In genomic region chr11:45848654-45849081, GRCh38 we compare ENCODE assay signal across 9 cellular contexts. TPM values are rescaled to one million over a fixed set of nuclear protein-coding genes. Genes with fewer than 3 reads are reported as not detected.
DNase-seq lines count a peak whose midpoint lies in the region; ATAC-seq, FAIRE-seq and TF ChIP-seq lines count a peak whose summit lies in the region.
"Had no signal": no experiment of that assay in that cellular context is flagged by ENCODE, and none has a peak within 500 bp of the region (broad histone marks: within the 10 kb centered on the region; RNA-seq: fewer than 3 reads in every experiment).

No MANE protein-coding gene starts in this region.

- H3K36me3 ChIP-seq in DOHH2 (ENCODE audit: control insufficient read depth, low read length) (no peaks in the 10 kb centered on the region; the same call in 1 of the 2 replicates), RWPE2 (ENCODE audit: low read depth) (no peaks in the 10 kb centered on the region), sigmoid colon (no peaks in the 10 kb centered on the region)

- H3K27ac ChIP-seq in DOHH2 (ENCODE audit: low read depth, low read length) = no peak overlapping the region
- no peak overlapping the region for H3K27ac ChIP-seq in RWPE2 (ENCODE audit: poor library complexity, severe bottlenecking)
- H3K27ac ChIP-seq in sigmoid colon = peak overlapping the region; percentile 98 to 99 (median 99)

- H3K9me2 ChIP-seq in DOHH2 (replicated peaks; ENCODE audit: control insufficient read depth, low read length) = no peaks in the 10 kb centered on the region

- TF ChIP-seq EP300 in sigmoid colon (IDR thresholded peaks at IDR 0.05) = no peak

- H3K9me3 ChIP-seq in DOHH2 (ENCODE audit: control insufficient read depth, insufficient read depth, low read length) (no peaks in the 10 kb centered on the region), RWPE2 (ENCODE audit: severe bottlenecking) (no peaks in the 10 kb centered on the region), sigmoid colon (no peaks in the 10 kb centered on the region)

- no peak for FAIRE-seq in D721Med (lab: Jason Lieb, UNC)
- FAIRE-seq: TTC549 had no signal

- H3K4me3 ChIP-seq in DOHH2 (ENCODE audit: low read length) (peak overlapping the region; percentile 87), RWPE2 (ENCODE audit: severe bottlenecking) (no peak overlapping the region), fibroblast of the aortic adventitia (ENCODE audit: low read depth, low read length) (peak overlapping the region; percentile 90), sigmoid colon (peak overlapping the region; percentile 90 to 98 (median 94))

- intact Hi-C loops in sigmoid colon (cut with DNase I) = loop anchor here (5.0 kb wide), 1 partner anchor 274 kb away; the partner anchor contains the start of gene PHF21A

- WGBS in sigmoid colon, 2 donors = 20 to 64% methylated on average over 8 of the region's 8 CpGs

- H3K27me3 ChIP-seq in DOHH2 (ENCODE audit: control insufficient read depth, low read length) (no peaks in the 10 kb centered on the region), RWPE2 (ENCODE audit: insufficient read depth, poor library complexity, severe bottlenecking) (no peaks in the 10 kb centered on the region), sigmoid colon (no peaks in the 10 kb centered on the region)

- DNase-seq in RWPE2 (ENCODE audit: low spot score) (no peak), fibroblast of the aortic adventitia (ENCODE audit: low read depth) (no peak), sigmoid colon (no peak), DMS114 treated with DMSO at 0.1 percent for 48 hours (lab: John Stamatoyannopoulos, UW; ENCODE audit: unreplicated experiment) (no peak), D721Med (ENCODE audit: insufficient read length, low spot score) (no peak)
- no peak for DNase-seq in stimulated activated CD4-positive, alpha-beta T cell treated with anti-CD3 and anti-CD28 coated beads, Interleukin-1b, Interleukin-23, amount 100 ng/mL, for 48 hours

- peak overlapping the region; percentile 85 for H3K4me2 ChIP-seq in DOHH2 (ENCODE audit: low read length)

- no peak for TF ChIP-seq POLR2A in sigmoid colon (IDR thresholded peaks at IDR 0.05)

- H3K79me2 ChIP-seq in DOHH2 (ENCODE audit: control insufficient read depth, low read length) = peaks cover 60% of the 10 kb centered on the region

- ATAC-seq in RWPE2 (ENCODE audit: low read depth) (no peak), HG03025 (IDR thresholded peaks at IDR 0.05; ENCODE audit: low FRiP score, unreplicated experiment) (no peak)

- no peaks in the 10 kb centered on the region for H3F3A ChIP-seq in DOHH2 (ENCODE audit: control insufficient read depth, insufficient read depth)

- TF ChIP-seq CTCF in DOHH2 (IDR thresholded peaks at IDR 0.05; ENCODE audit: low read depth, low read length, poor library complexity, severe bottlenecking) (no peak), RWPE2 (IDR thresholded peaks at IDR 0.05; ENCODE audit: poor library complexity, severe bottlenecking) (peak; percentile 3), fibroblast of the aortic adventitia (IDR thresholded peaks at IDR 0.05; ENCODE audit: insufficient read depth, low read length) (no peak), sigmoid colon (IDR thresholded peaks at IDR 0.05) (no peak), D721Med (IDR thresholded peaks at IDR 0.05; ENCODE audit: insufficient read depth, missing control alignments) (no peak)

- H4K20me1 ChIP-seq in DOHH2 (ENCODE audit: control insufficient read depth, insufficient read depth, low read depth, low read length) = peaks cover 29% of the 10 kb centered on the region

- peaks cover 42% of the 10 kb centered on the region for H3K4me1 ChIP-seq in DOHH2 (ENCODE audit: control insufficient read depth, low read length)
- H3K4me1 ChIP-seq in RWPE2 (ENCODE audit: insufficient read depth, poor library complexity, severe bottlenecking) = peaks cover 4% of the 10 kb centered on the region
- peaks cover 0 to 70% (median 63%) of the 10 kb centered on the region in 4 donors for H3K4me1 ChIP-seq in sigmoid colon

RNA-seq across cellular contexts. Expression of gene CRY2, which starts 1.4 kb away (rescaled TPM):
- total RNA-seq in fibroblast of the aortic adventitia (ENCODE audit: low replicate concordance) (12.6 and 19.6 TPM in 2 replicates), sigmoid colon (10 to 100 TPM; 27.5 to 49.3 (median 38.9) TPM)
- polyA plus RNA-seq in sigmoid colon = 10 to 100 TPM in 2 of 3 donors, 1 to 10 TPM in 1; 5.3 to 14.9 (median 13.2) TPM

RNA-seq across cellular contexts. Expression of gene MAPK8IP1, which starts 36.8 kb away (rescaled TPM):
- total RNA-seq in fibroblast of the aortic adventitia (ENCODE audit: low replicate concordance) = 8.0 and 8.1 TPM in 2 replicates
- 10 to 100 TPM in 2 of 4 donors, 1 to 10 TPM in 2; 4.9 to 15.5 (median 8.8) TPM for total RNA-seq in sigmoid colon
- polyA plus RNA-seq in sigmoid colon = 1 to 10 TPM; 1.2 to 4.2 (median 1.8) TPM

RNA-seq across cellular contexts. Expression of gene SLC35C1, which starts 43.7 kb away (rescaled TPM):
- total RNA-seq in fibroblast of the aortic adventitia (ENCODE audit: low replicate concordance) (2.7 and 6.2 TPM in 2 replicates), sigmoid colon (1 to 10 TPM; 5.3 to 8.6 (median 7.2) TPM)
- polyA plus RNA-seq in sigmoid colon = 10 to 100 TPM; 11.6 to 38.9 (median 20.4) TPM

RNA-seq across cellular contexts. Expression of gene FREY1, which starts 58.4 kb away (rescaled TPM):
- 1.6 TPM in 1 of 2 replicates, not detected in the other for total RNA-seq in fibroblast of the aortic adventitia (ENCODE audit: low replicate concordance)
- 1 to 10 TPM in 2 of 4 donors, not detected in 2; 2.2 to 3.5 TPM for total RNA-seq in sigmoid colon
- polyA plus RNA-seq in sigmoid colon = under 1 TPM in 1 of 3 donors, not detected in 2; 0.64 TPM

Comparison
In these comparisons a context has a peak if more than half of its experiments do, and no peak if none do; other contexts are left out.
1. H3K27ac ChIP-seq: peak in sigmoid colon (4 of 4); none in DOHH2 (single experiment) and RWPE2 (single experiment).